ENCODE assay signal across 13 cellular contexts in genomic region chr17:64500487-64500859, GRCh38. TPM values are rescaled to one million over a fixed set of nuclear protein-coding genes. Genes with fewer than 3 reads are reported as not detected.
DNase-seq lines count a peak whose midpoint lies in the region; FAIRE-seq and TF ChIP-seq lines count a peak whose summit lies in the region.
"Had no signal": no experiment of that assay in that cellular context is flagged by ENCODE, and none has a peak within 500 bp of the region (broad histone marks: within the 10 kb centered on the region; RNA-seq: fewer than 3 reads in every experiment).

No MANE protein-coding gene starts in this region.

- H3K4me1 ChIP-seq in H1 (replicated peaks in 1 of 4; ENCODE audit: control insufficient read depth in 3 of 4, insufficient read depth in 4 of 4, low read length in 3 of 4) (peaks cover 0 to 7% (median 4%) of the 10 kb centered on the region in 4 experiments; a peak in 4 of 7 replicates), skeletal muscle satellite cell (ENCODE audit: control insufficient read depth, insufficient read depth, low read length) (peaks cover 65% of the 10 kb centered on the region)
- peaks cover 38% of the 10 kb centered on the region for H3K4me1 ChIP-seq in effector memory CD4-positive, alpha-beta T cell (ENCODE audit: control insufficient read depth, insufficient read depth, low read length, poor library complexity, severe bottlenecking)

- no peak overlapping the region for H4K91ac ChIP-seq in H1 (replicated peaks; ENCODE audit: insufficient read length, low read length)

- H3K14ac ChIP-seq in H1 (ENCODE audit: insufficient read length), result no peak overlapping the region

- H3K9me3 Mint-ChIP-seq in activated T-cell treated with anti-CD3 and anti-CD28 coated beads, Interleukin-2, amount 50 U/mL, for 24 hours, result no peaks in the 10 kb centered on the region

- peak overlapping the region; percentile 93; the same call in 1 of the 2 replicates for H4K8ac ChIP-seq in H1 (ENCODE audit: extremely low read depth, insufficient read depth, low read length)

- in situ Hi-C loops in G401 (cut with HindIII; ENCODE audit: low sequenced_read_pairs), result no loop called here

- 93% methylated on average over 8 of the region's 8 CpGs; no CpG with 5 or more reads in 1 of the 2 experiments for WGBS in H1 (ENCODE audit: extremely low coverage in 1 of 2, insufficient coverage in 1 of 2, insufficient read length in 1 of 2, insufficient replicate concordance in 2 of 2, low coverage in 1 of 2, low lambda C conversion rate in 2 of 2, missing lambda C conversion rate in 1 of 2), 2 experiments

- H3K36me3 Mint-ChIP-seq in activated T-cell treated with anti-CD3 and anti-CD28 coated beads, Interleukin-2, amount 50 U/mL, for 24 hours (ENCODE audit: low read depth), result peaks cover 97% of the 10 kb centered on the region

- no peak for DNase-seq in activated T-cell treated with anti-CD3 and anti-CD28 coated beads, Interleukin-2, amount 50 U/mL, for 24 hours
- no peak for DNase-seq in activated T-cell treated with anti-CD3 and anti-CD28 coated beads, Interleukin-2, amount 50 U/mL, for 1 hour
- DNase-seq in NAMALWA (ENCODE audit: low spot score) (peak; percentile 50), H1 (ENCODE audit: low read depth in 1 of 2, low spot score in 2 of 2) (no peak), G401 (ENCODE audit: low spot score) (no peak)
- no peak for DNase-seq in effector memory CD4-positive, alpha-beta T cell
- DNase-seq in activated CD4-positive, CD25-positive, alpha-beta regulatory T cell (lab: John Stamatoyannopoulos, UW), result no peak
- DNase-seq: activated CD4-positive, CD25-positive, alpha-beta regulatory T cell treated with anti-CD3 and anti-CD28 coated beads, Interleukin-2, amount 50 U/mL, for 72 hours; activated gamma-delta T cell treated with Interleukin-2 at 50 U/mL for 16 hours; cerebellar nuclear complex; esophagus squamous epithelium; upper lobe of right lung had no signal

- no peak overlapping the region; a peak in 1 of 7 replicates for H3K9ac ChIP-seq in H1 (replicated peaks in 1 of 4; ENCODE audit: extremely low read depth in 1 of 4, low read depth in 3 of 4, low read length in 3 of 4)
- H3K9ac ChIP-seq in skeletal muscle satellite cell (ENCODE audit: low read depth, low read length), result peak overlapping the region; percentile 9

- no peaks in the 10 kb centered on the region for H3K9me3 ChIP-seq in H1 (ENCODE audit: insufficient read depth in 2 of 2, low read depth in 1 of 2, low read length in 1 of 2)
- H3K9me3 ChIP-seq in skeletal muscle satellite cell (replicated peaks; ENCODE audit: low read length), result no peaks in the 10 kb centered on the region
- H3K9me3 ChIP-seq in effector memory CD4-positive, alpha-beta T cell (ENCODE audit: control insufficient read depth, low read length), result no peaks in the 10 kb centered on the region
- H3K9me3 ChIP-seq: esophagus squamous epithelium, upper lobe of right lung had no signal

- peaks cover 6% of the 10 kb centered on the region for H3K79me1 ChIP-seq in H1 (ENCODE audit: low read depth, low read length)

- CTCF ChIA-PET in H1 (lab: Charles Lee; ENCODE audit: partially characterized antibody), result interaction anchor here (2.2 kb wide), 1 partner anchor 81 kb away, joined by 8 read pairs; no protein-coding TSS in a partner anchor

- H4K20me1 ChIP-seq in H1 (replicated peaks in 1 of 2; ENCODE audit: control insufficient read depth in 1 of 2, insufficient read depth in 2 of 2, low read length in 2 of 2), result peaks cover 16 to 23% of the 10 kb centered on the region in 2 experiments

- no peaks in the 10 kb centered on the region for H3K27me3 Mint-ChIP-seq in activated T-cell treated with anti-CD3 and anti-CD28 coated beads, Interleukin-2, amount 50 U/mL, for 24 hours

- no peak overlapping the region for H2BK12ac ChIP-seq in H1 (ENCODE audit: low read depth, low read length)

- H2BK20ac ChIP-seq in H1 (ENCODE audit: low read length), result no peak overlapping the region

- no peak for TF ChIP-seq POLR2A in H1 (IDR thresholded peaks at IDR 0.05; ENCODE audit: control extremely low read depth in 1 of 2, low read depth in 2 of 2, low read length in 2 of 2)

- H4K5ac ChIP-seq in H1 (ENCODE audit: insufficient read length, low read depth, low read length), result no peak overlapping the region

- H3K4ac ChIP-seq in H1 (replicated peaks; ENCODE audit: insufficient read length, low read depth, low read length), result no peak overlapping the region

- no peak overlapping the region for H3K4me3 ChIP-seq in H1 (ENCODE audit: extremely low read depth in 1 of 4, insufficient read depth in 2 of 4, low read depth in 3 of 4, low read length in 4 of 4)
- H3K4me3 ChIP-seq in skeletal muscle satellite cell (ENCODE audit: low read length), result no peak overlapping the region
- H3K4me3 ChIP-seq in effector memory CD4-positive, alpha-beta T cell (ENCODE audit: insufficient read depth, low read depth, low read length, poor library complexity, severe bottlenecking), result no peak overlapping the region
- H3K4me3 ChIP-seq: esophagus squamous epithelium, upper lobe of right lung had no signal

- H3K23ac ChIP-seq in H1 (ENCODE audit: insufficient read length), result no peak overlapping the region

- no peak for TF ChIP-seq EP300 in H1 (IDR thresholded peaks at IDR 0.05; ENCODE audit: borderline replicate concordance in 1 of 2, low read depth in 2 of 2, low read length in 2 of 2)

- H2BK5ac ChIP-seq in H1 (ENCODE audit: low read depth, low read length), result no peak overlapping the region

- no peak for FAIRE-seq in H1 (lab: Jason Lieb, UNC)

- H3K23me2 ChIP-seq in H1 (ENCODE audit: low read depth, low read length), result peaks cover 6% of the 10 kb centered on the region

- H2BK120ac ChIP-seq in H1 (replicated peaks; ENCODE audit: low read depth, low read length), result no peak overlapping the region

- no peak overlapping the region for H2AFZ ChIP-seq in H1 (ENCODE audit: low read length)

- TF ChIP-seq CTCF in H1 (IDR thresholded peaks at IDR 0.05; ENCODE audit: control extremely low read depth in 1 of 3, insufficient read depth in 1 of 3, low read depth in 1 of 3, low read length in 3 of 3), result no peak

- H2AK5ac ChIP-seq in H1 (ENCODE audit: low read depth, low read length), result no peak overlapping the region

- peaks cover 85% of the 10 kb centered on the region for H3K4me1 Mint-ChIP-seq in activated T-cell treated with anti-CD3 and anti-CD28 coated beads, Interleukin-2, amount 50 U/mL, for 24 hours (ENCODE audit: low read depth)

- H2BK15ac ChIP-seq in H1 (ENCODE audit: low read length), result no peak overlapping the region

- H3K4me3 Mint-ChIP-seq in activated T-cell treated with anti-CD3 and anti-CD28 coated beads, Interleukin-2, amount 50 U/mL, for 24 hours, result peak overlapping the region; percentile 98

- H3K4me2 ChIP-seq in H1 (ENCODE audit: insufficient read depth in 1 of 2, low read depth in 2 of 2, low read length in 2 of 2) (no peak overlapping the region; a peak in 1 of 4 replicates), skeletal muscle satellite cell (ENCODE audit: low read length) (peak overlapping the region; percentile 24)

- POLR2A ChIA-PET in H1 (lab: Charles Lee; ENCODE audit: partially characterized antibody), result interaction anchor here (1.1 to 6.9 kb wide), 6 partner anchors 10 to 80 kb away, joined by 3 to 56 read pairs (median 5); no protein-coding TSS in a partner anchor

- no peak overlapping the region for H3K27ac ChIP-seq in H1 (ENCODE audit: low read depth, low read length)
- no peak overlapping the region for H3K27ac ChIP-seq in effector memory CD4-positive, alpha-beta T cell (ENCODE audit: insufficient read depth, low read length, poor library complexity, severe bottlenecking)
- H3K27ac ChIP-seq: upper lobe of right lung had no signal

- peak overlapping the region; percentile 100 for H3K27ac Mint-ChIP-seq in activated T-cell treated with anti-CD3 and anti-CD28 coated beads, Interleukin-2, amount 50 U/mL, for 24 hours

- no peaks in the 10 kb centered on the region for H3K27me3 ChIP-seq in H1 (replicated peaks in 1 of 4; ENCODE audit: control insufficient read depth in 3 of 4, extremely low read depth in 1 of 4, insufficient read depth in 3 of 4, low read length in 3 of 4)
- no peaks in the 10 kb centered on the region for H3K27me3 ChIP-seq in skeletal muscle satellite cell (ENCODE audit: control insufficient read depth, insufficient read depth, low read length)
- H3K27me3 ChIP-seq in effector memory CD4-positive, alpha-beta T cell (replicated peaks; ENCODE audit: control insufficient read depth, insufficient read depth, low read length, poor library complexity, severe bottlenecking), result no peaks in the 10 kb centered on the region
- H3K27me3 ChIP-seq: esophagus squamous epithelium, upper lobe of right lung had no signal

- H3K79me2 ChIP-seq in H1 (ENCODE audit: control insufficient read depth in 1 of 2, insufficient read depth in 2 of 2, low read length in 2 of 2), result peaks cover 21 to 66% of the 10 kb centered on the region in 2 experiments

- no peak overlapping the region for H3K56ac ChIP-seq in H1 (replicated peaks; ENCODE audit: insufficient read length, low read depth, low read length)

- H3K18ac ChIP-seq in H1 (ENCODE audit: extremely low read depth, low read length), result no peak overlapping the region

- H3K36me3 ChIP-seq in H1 (ENCODE audit: control insufficient read depth in 2 of 4, insufficient read depth in 4 of 4, low read length in 3 of 4) (peaks cover 47 to 75% (median 55%) of the 10 kb centered on the region in 4 experiments), skeletal muscle satellite cell (ENCODE audit: insufficient read depth, low read length) (peaks cover 79% of the 10 kb centered on the region)
- H3K36me3 ChIP-seq in effector memory CD4-positive, alpha-beta T cell (ENCODE audit: control insufficient read depth, insufficient read depth, low read length), result peaks cover 75% of the 10 kb centered on the region

- TF ChIP-seq RAD21 in H1 (IDR thresholded peaks at IDR 0.05 in 1 of 2, conservative IDR thresholded peaks at IDR 0.05 in 1 of 2; ENCODE audit: low read depth in 2 of 2, low read length in 2 of 2), result no peak

RNA-seq across cellular contexts. Expression of gene POLG2, which starts 3.6 kb away (rescaled TPM):
- 30.9 and 34.3 TPM in 2 replicates for total RNA-seq in H1 (2021; fragmentation: NEBNext Ultra II Directional; extraction: Animal tissue kit (Norgen Biotek cat#: 25700))
- polyA plus RNA-seq in H1 (2011; rRNA removed), result 8.2 and 9.7 TPM in 2 replicates
- polyA plus RNA-seq in H1 (2011; cell fraction: cytosol; rRNA removed), result 14.6 TPM
- polyA plus RNA-seq in H1 (2011; cell fraction: nucleus; rRNA removed), result 13.3 TPM
- polyA plus RNA-seq in H1 (2012, experiment 1 of 2), result 21.2 to 31.3 TPM (median 22.1 TPM) in 4 replicates
- 3.2 TPM for polyA plus RNA-seq in H1 (2012, experiment 2 of 2)
- polyA plus RNA-seq in H1 (2013, experiment 1 of 2), result 20.8 TPM
- 18.3 TPM for polyA plus RNA-seq in H1 (2013, experiment 2 of 2)
- 8.1 and 11.1 TPM in 2 replicates for polyA minus RNA-seq in H1 (2011; rRNA and poly(A)+ RNA removed)
- 11.4 TPM for polyA minus RNA-seq in H1 (2011; cell fraction: cytosol; rRNA and poly(A)+ RNA removed)
- polyA minus RNA-seq in H1 (2011; cell fraction: nucleus; rRNA and poly(A)+ RNA removed), result 25.4 TPM
- total RNA-seq in skeletal muscle satellite cell (2012; rRNA removed), result 4.8 and 5.9 TPM in 2 replicates
- 7.3 and 18.5 TPM in 2 replicates for total RNA-seq in G401 (2014; rRNA removed; shearing (Covaris generic))

RNA-seq across cellular contexts. Expression of gene DDX5, which starts 5.6 kb away (rescaled TPM):
- total RNA-seq in H1 (2021; fragmentation: NEBNext Ultra II Directional; extraction: Animal tissue kit (Norgen Biotek cat#: 25700)), result 572 and 622 TPM in 2 replicates
- polyA plus RNA-seq in H1 (2011; rRNA removed), result 591 and 931 TPM in 2 replicates
- 642 TPM for polyA plus RNA-seq in H1 (2011; cell fraction: cytosol; rRNA removed)
- polyA plus RNA-seq in H1 (2011; cell fraction: nucleus; rRNA removed), result 1,555 TPM
- polyA plus RNA-seq in H1 (2012, experiment 1 of 2), result 409 to 706 TPM (median 432 TPM) in 4 replicates
- polyA plus RNA-seq in H1 (2012, experiment 2 of 2), result 48.0 TPM
- 481 TPM for polyA plus RNA-seq in H1 (2013, experiment 1 of 2)
- 448 TPM for polyA plus RNA-seq in H1 (2013, experiment 2 of 2)
- polyA minus RNA-seq in H1 (2011; rRNA and poly(A)+ RNA removed), result 326 and 526 TPM in 2 replicates
- polyA minus RNA-seq in H1 (2011; cell fraction: cytosol; rRNA and poly(A)+ RNA removed), result 382 TPM
- polyA minus RNA-seq in H1 (2011; cell fraction: nucleus; rRNA and poly(A)+ RNA removed), result 1,592 TPM
- total RNA-seq in skeletal muscle satellite cell (2012; rRNA removed), result 240 and 255 TPM in 2 replicates
- total RNA-seq in G401 (2014; rRNA removed; shearing (Covaris generic)), result 397 and 498 TPM in 2 replicates

RNA-seq across cellular contexts. Expression of gene CEP95, which starts 6.3 kb away (rescaled TPM):
- 50.8 and 51.5 TPM in 2 replicates for total RNA-seq in H1 (2021; fragmentation: NEBNext Ultra II Directional; extraction: Animal tissue kit (Norgen Biotek cat#: 25700))
- polyA plus RNA-seq in H1 (2011; rRNA removed), result 13.5 and 22.3 TPM in 2 replicates
- polyA plus RNA-seq in H1 (2011; cell fraction: cytosol; rRNA removed), result 30.0 TPM
- polyA plus RNA-seq in H1 (2011; cell fraction: nucleus; rRNA removed), result 44.9 TPM
- 47.3 to 62.9 TPM (median 52.4 TPM) in 4 replicates for polyA plus RNA-seq in H1 (2012, experiment 1 of 2)
- 2.2 TPM for polyA plus RNA-seq in H1 (2012, experiment 2 of 2)
- polyA plus RNA-seq in H1 (2013, experiment 1 of 2), result 66.7 TPM
- polyA plus RNA-seq in H1 (2013, experiment 2 of 2), result 55.2 TPM
- 26.4 and 27.4 TPM in 2 replicates for polyA minus RNA-seq in H1 (2011; rRNA and poly(A)+ RNA removed)
- 31.3 TPM for polyA minus RNA-seq in H1 (2011; cell fraction: cytosol; rRNA and poly(A)+ RNA removed)
- polyA minus RNA-seq in H1 (2011; cell fraction: nucleus; rRNA and poly(A)+ RNA removed), result 82.2 TPM
- 12.9 and 17.5 TPM in 2 replicates for total RNA-seq in skeletal muscle satellite cell (2012; rRNA removed)
- total RNA-seq in G401 (2014; rRNA removed; shearing (Covaris generic)), result 17.5 and 22.0 TPM in 2 replicates

RNA-seq across cellular contexts. Expression of gene MILR1, which starts 51.6 kb away (rescaled TPM):
- not detected in 2 replicates for total RNA-seq in H1 (2021; fragmentation: NEBNext Ultra II Directional; extraction: Animal tissue kit (Norgen Biotek cat#: 25700))
- not detected in 2 replicates for polyA plus RNA-seq in H1 (2011; rRNA removed)
- polyA plus RNA-seq in H1 (2011; cell fraction: cytosol; rRNA removed), result not detected
- not detected for polyA plus RNA-seq in H1 (2011; cell fraction: nucleus; rRNA removed)
- polyA plus RNA-seq in H1 (2012, experiment 1 of 2), result not detected in 4 replicates
- polyA plus RNA-seq in H1 (2012, experiment 2 of 2), result not detected
- polyA plus RNA-seq in H1 (2013, experiment 1 of 2), result not detected
- not detected for polyA plus RNA-seq in H1 (2013, experiment 2 of 2)
- polyA minus RNA-seq in H1 (2011; rRNA and poly(A)+ RNA removed), result not detected in 2 replicates
- not detected for polyA minus RNA-seq in H1 (2011; cell fraction: cytosol; rRNA and poly(A)+ RNA removed)
- polyA minus RNA-seq in H1 (2011; cell fraction: nucleus; rRNA and poly(A)+ RNA removed), result not detected
- 26.2 and 28.6 TPM in 2 replicates for total RNA-seq in skeletal muscle satellite cell (2012; rRNA removed)
- total RNA-seq in G401 (2014; rRNA removed; shearing (Covaris generic)), result not detected in 2 replicates
